Comparison of ENCODE assay signal across 30 cellular contexts in genomic region chr7:123845823-123846216, GRCh38. TPM values are rescaled to one million over a fixed set of nuclear protein-coding genes. Genes with fewer than 3 reads are reported as not detected.
DNase-seq lines count a peak whose midpoint lies in the region; ATAC-seq, FAIRE-seq and TF ChIP-seq lines count a peak whose summit lies in the region.
"Had no signal": no experiment of that assay in that cellular context is flagged by ENCODE, and none has a peak within 500 bp of the region (broad histone marks: within the 10 kb centered on the region; RNA-seq: fewer than 3 reads in every experiment).

No MANE protein-coding gene starts in this region.

- no peaks in the 10 kb centered on the region for H3K23me2 ChIP-seq in H1 (ENCODE audit: low read depth, low read length)

- no peaks in the 10 kb centered on the region for H3K9me2 ChIP-seq in SK-N-SH

- TF ChIP-seq RAD21 in SK-N-SH (IDR thresholded peaks at IDR 0.05; ENCODE audit: low read length) (no peak), H1 (IDR thresholded peaks at IDR 0.05 in 1 of 2, conservative IDR thresholded peaks at IDR 0.05 in 1 of 2; ENCODE audit: low read depth in 2 of 2, low read length in 2 of 2) (no peak)

- H3K36me3 ChIP-seq in SK-N-SH (replicated peaks in 1 of 2; ENCODE audit: control insufficient read depth in 1 of 2, insufficient read depth in 2 of 2, low read length in 1 of 2) (no peaks in the 10 kb centered on the region), H1 (ENCODE audit: control insufficient read depth in 2 of 4, insufficient read depth in 4 of 4, low read length in 3 of 4) (no peaks in the 10 kb centered on the region)

- whole genome bisulfite sequencing in SK-N-SH (ENCODE audit: low lambda C conversion rate), result 31% methylated on average over 1 of the region's 1 CpG
- WGBS in H1 (ENCODE audit: extremely low coverage in 1 of 2, insufficient coverage in 1 of 2, insufficient read length in 1 of 2, insufficient replicate concordance in 2 of 2, low coverage in 1 of 2, low lambda C conversion rate in 2 of 2, missing lambda C conversion rate in 1 of 2), 2 experiments, result 90% methylated on average over 1 of the region's 1 CpG; no CpG with 5 or more reads in 1 of the 2 experiments

- H3K18ac ChIP-seq in H1 (ENCODE audit: extremely low read depth, low read length), result no peak overlapping the region

- H3K9me3 ChIP-seq in SK-N-SH (no peaks in the 10 kb centered on the region), H1 (ENCODE audit: insufficient read depth in 2 of 2, low read depth in 1 of 2, low read length in 1 of 2) (no peaks in the 10 kb centered on the region)

- H3K23ac ChIP-seq in H1 (ENCODE audit: insufficient read length), result no peak overlapping the region

- no peak overlapping the region for H2BK15ac ChIP-seq in H1 (ENCODE audit: low read length)

- peak; percentile 11 for DNase-seq in SK-N-SH
- peak; percentile 13 for DNase-seq in NCI-H345 treated with DMSO at 0.1 percent for 48 hours (lab: John Stamatoyannopoulos, UW; ENCODE audit: unreplicated experiment)
- DNase-seq in H1 (ENCODE audit: low read depth in 1 of 2, low spot score in 2 of 2), result no peak
- no peak for DNase-seq in NK-92 treated with Interleukin-12 subunit alpha and Interleukin-12 subunit beta, amount 100 ng/mL, for 24 hours (lab: John Stamatoyannopoulos, UW)
- no peak for DNase-seq in KG1 (lab: John Stamatoyannopoulos, UW)
- DNase-seq in HTR-8/SVneo (ENCODE audit: insufficient read length, low spot score), result no peak
- no peak for DNase-seq in AG08396 (ENCODE audit: low spot score)
- DNase-seq: activated CD4-positive, CD25-positive, alpha-beta regulatory T cell; activated effector memory CD4-positive, alpha-beta T cell treated with anti-CD3 and anti-CD28 coated beads, Interleukin-2, amount 50 U/mL, for 16 hours; activated naive CD8-positive, alpha-beta T cell treated with anti-CD3 and anti-CD28 coated beads for 36 hours; activated T-cell treated with anti-CD3 and anti-CD28 coated beads, Interleukin-2, amount 50 U/mL, for 24 hours; anterior cingulate cortex; CD8-positive, alpha-beta T cell; left colon; NCI-H1092 treated with DMSO at 0.1 percent for 48 hours; NCI-H187 treated with DMSO at 0.1 percent for 48 hours; NCI-H526 treated with DMSO at 0.1 percent for 48 hours; stimulated activated naive CD4-positive, alpha-beta T cell treated with Interleukin-2 at 50 U/mL for 16 hours had no signal

- no peak overlapping the region for H2BK5ac ChIP-seq in H1 (ENCODE audit: low read depth, low read length)

- H3K27me3 ChIP-seq in SK-N-SH (ENCODE audit: insufficient read depth) (no peaks in the 10 kb centered on the region), H1 (replicated peaks in 1 of 4; ENCODE audit: control insufficient read depth in 3 of 4, extremely low read depth in 1 of 4, insufficient read depth in 3 of 4, low read length in 3 of 4) (no peaks in the 10 kb centered on the region)
- H3K27me3 ChIP-seq: hepatocyte had no signal

- no peak overlapping the region for H3K56ac ChIP-seq in H1 (replicated peaks; ENCODE audit: insufficient read length, low read depth, low read length)

- H2AFZ ChIP-seq in SK-N-SH (ENCODE audit: low read depth) (no peak overlapping the region), H1 (ENCODE audit: low read length) (0 out of 2 replicates have a peak overlapping the region, but pooled peaks have one; percentile 70)
- H2AFZ ChIP-seq: hepatocyte had no signal

- no peaks in the 10 kb centered on the region for H3F3A ChIP-seq in SK-N-SH (replicated peaks; ENCODE audit: insufficient read depth)

- H2BK20ac ChIP-seq in H1 (ENCODE audit: low read length), result no peak overlapping the region

- POLR2A ChIA-PET in SK-N-SH (lab: Yijun Ruan, JAX) (interaction anchor here (0.6 kb wide), 1 partner anchor 351 kb away, joined by 3 read pairs; no protein-coding TSS in a partner anchor), H1 (lab: Charles Lee; ENCODE audit: partially characterized antibody) (no interaction called here)

- no peak overlapping the region for H3K4ac ChIP-seq in H1 (replicated peaks; ENCODE audit: insufficient read length, low read depth, low read length)

- TF ChIP-seq POLR2A in H1 (IDR thresholded peaks at IDR 0.05; ENCODE audit: control extremely low read depth in 1 of 2, low read depth in 2 of 2, low read length in 2 of 2), result no peak

- no peak overlapping the region for H4K5ac ChIP-seq in H1 (ENCODE audit: insufficient read length, low read depth, low read length)

- TF ChIP-seq CTCF in SK-N-SH (IDR thresholded peaks at IDR 0.05) (no peak), H1 (IDR thresholded peaks at IDR 0.05; ENCODE audit: control extremely low read depth in 1 of 3, insufficient read depth in 1 of 3, low read depth in 1 of 3, low read length in 3 of 3) (no peak)

- TF ChIP-seq EP300 in SK-N-SH (IDR thresholded peaks at IDR 0.05; ENCODE audit: borderline replicate concordance in 1 of 2, low read depth in 1 of 2, low read length in 1 of 2) (no peak), H1 (IDR thresholded peaks at IDR 0.05; ENCODE audit: borderline replicate concordance in 1 of 2, low read depth in 2 of 2, low read length in 2 of 2) (no peak)

- H3K14ac ChIP-seq in H1 (ENCODE audit: insufficient read length), result no peak overlapping the region

- H3K4me2 ChIP-seq in SK-N-SH (no peak overlapping the region), H1 (ENCODE audit: insufficient read depth in 1 of 2, low read depth in 2 of 2, low read length in 2 of 2) (no peak overlapping the region)
- H3K4me2 ChIP-seq: hepatocyte had no signal

- H4K8ac ChIP-seq in H1 (ENCODE audit: extremely low read depth, insufficient read depth, low read length), result no peak overlapping the region

- no peaks in the 10 kb centered on the region for H3K79me1 ChIP-seq in H1 (ENCODE audit: low read depth, low read length)

- ATAC-seq in SK-N-SH treated with all-trans-retinoic acid at 6 μM for 48 hours, result no peak
- ATAC-seq: CD8-positive, alpha-beta T cell had no signal

- FAIRE-seq in H1 (lab: Jason Lieb, UNC) (no peak), HTR-8/SVneo (lab: Jason Lieb, UNC) (no peak)
- FAIRE-seq: A204.1, frontal cortex, TTC549 had no signal

- H2AK5ac ChIP-seq in H1 (ENCODE audit: low read depth, low read length), result no peak overlapping the region

- H2BK12ac ChIP-seq in H1 (ENCODE audit: low read depth, low read length), result no peak overlapping the region

- H3K9ac ChIP-seq in SK-N-SH (no peak overlapping the region), H1 (replicated peaks in 1 of 4; ENCODE audit: extremely low read depth in 1 of 4, low read depth in 3 of 4, low read length in 3 of 4) (no peak overlapping the region)

- H3K4me3 ChIP-seq in SK-N-SH (ENCODE audit: low read depth in 2 of 2, low read length in 1 of 2), result no peak overlapping the region
- H3K4me3 ChIP-seq in H1 (ENCODE audit: extremely low read depth in 1 of 4, insufficient read depth in 2 of 4, low read depth in 3 of 4, low read length in 4 of 4), result no peak overlapping the region
- H3K4me3 ChIP-seq: hepatocyte, SK-N-MC, skin epidermis had no signal

- no peaks in the 10 kb centered on the region for H3K79me2 ChIP-seq in SK-N-SH (ENCODE audit: insufficient read depth)
- no peaks in the 10 kb centered on the region for H3K79me2 ChIP-seq in H1 (ENCODE audit: control insufficient read depth in 1 of 2, insufficient read depth in 2 of 2, low read length in 2 of 2)
- H3K79me2 ChIP-seq: hepatocyte had no signal

- H2BK120ac ChIP-seq in H1 (replicated peaks; ENCODE audit: low read depth, low read length), result no peak overlapping the region

- CTCF ChIA-PET in SK-N-SH (lab: Yijun Ruan, JAX) (interaction anchor here (1.4 to 4.9 kb wide), 5 partner anchors 19 to 48 kb away, joined by 4 to 26 read pairs (median 8); no protein-coding TSS in a partner anchor), H1 (lab: Charles Lee; ENCODE audit: partially characterized antibody) (interaction anchor here (1.2 to 5.8 kb wide), 5 partner anchors 11 to 73 kb away, joined by 3 to 31 read pairs (median 7); no protein-coding TSS in a partner anchor)

- H4K20me1 ChIP-seq in SK-N-SH (ENCODE audit: insufficient read depth), result no peaks in the 10 kb centered on the region
- H4K20me1 ChIP-seq in H1 (replicated peaks in 1 of 2; ENCODE audit: control insufficient read depth in 1 of 2, insufficient read depth in 2 of 2, low read length in 2 of 2), result no peaks in the 10 kb centered on the region

- H4K91ac ChIP-seq in H1 (replicated peaks; ENCODE audit: insufficient read length, low read length), result no peak overlapping the region

- H3K27ac ChIP-seq in SK-N-SH (ENCODE audit: low read depth in 2 of 2, low read length in 1 of 2) (no peak overlapping the region), H1 (ENCODE audit: low read depth, low read length) (no peak overlapping the region)
- H3K27ac ChIP-seq: hepatocyte, SK-N-MC had no signal

- H3K4me1 ChIP-seq in SK-N-SH (ENCODE audit: control insufficient read depth in 1 of 2, insufficient read depth in 2 of 2, low read depth in 1 of 2, low read length in 1 of 2), result peaks cover 0 to 5% of the 10 kb centered on the region in 2 experiments; a peak in 1 of 4 replicates
- no peaks in the 10 kb centered on the region for H3K4me1 ChIP-seq in H1 (replicated peaks in 1 of 4; ENCODE audit: control insufficient read depth in 3 of 4, insufficient read depth in 4 of 4, low read length in 3 of 4)

TF ChIP-seq in H1, 55 proteins besides CTCF, POLR2A, EP300 and RAD21 (continues in another document):
- TF ChIP-seq TAF7 (optimal IDR thresholded peaks at IDR 0.05; ENCODE audit: borderline replicate concordance, low read depth, low read length) (no peak), USF2 (IDR thresholded peaks at IDR 0.05; ENCODE audit: low read length) (no peak), SUZ12 (IDR thresholded peaks at IDR 0.05; ENCODE audit: low read length) (no peak), RBBP5 (IDR thresholded peaks at IDR 0.05; ENCODE audit: borderline replicate concordance, low read depth, low read length) (no peak), KDM5A (IDR thresholded peaks at IDR 0.05; ENCODE audit: low read length) (no peak)

RNA-seq across cellular contexts. Expression of gene HYAL4, which starts 0.9 kb away (rescaled TPM):
- polyA plus RNA-seq in SK-N-SH (2012; rRNA removed) (not detected in 2 replicates), H1 (2011; rRNA removed) (not detected in 2 replicates)
- polyA plus RNA-seq in SK-N-SH (2012; cell fraction: cytosol; rRNA removed), result not detected in 2 replicates
- not detected in 2 replicates for polyA plus RNA-seq in SK-N-SH (2012; cell fraction: nucleus; rRNA removed)
- total RNA-seq in H1 (2021; fragmentation: NEBNext Ultra II Directional; extraction: Animal tissue kit (Norgen Biotek cat#: 25700)), result not detected in 2 replicates
- not detected for polyA plus RNA-seq in H1 (2011; cell fraction: cytosol; rRNA removed)
- polyA plus RNA-seq in H1 (2011; cell fraction: nucleus; rRNA removed), result not detected
- polyA plus RNA-seq in H1 (2012, experiment 1 of 2), result not detected in 4 replicates
- polyA plus RNA-seq in H1 (2012, experiment 2 of 2), result not detected
- not detected for polyA plus RNA-seq in H1 (2013, experiment 1 of 2)
- not detected for polyA plus RNA-seq in H1 (2013, experiment 2 of 2)
- not detected in 2 replicates for polyA minus RNA-seq in H1 (2011; rRNA and poly(A)+ RNA removed)
- not detected for polyA minus RNA-seq in H1 (2011; cell fraction: cytosol; rRNA and poly(A)+ RNA removed)
- polyA minus RNA-seq in H1 (2011; cell fraction: nucleus; rRNA and poly(A)+ RNA removed), result not detected
- total RNA-seq: activated naive CD8-positive, alpha-beta T cell treated with anti-CD3 and anti-CD28 coated beads for 36 hours; CD8-positive, alpha-beta T cell; frontal cortex; left colon; mucosa of gallbladder; osteoblast; temporal lobe; urinary bladder had no signal
- polyA plus RNA-seq: hepatocyte, IgD-negative memory B cell, urinary bladder had no signal

Comparison
In these comparisons a context has a peak if more than half of its experiments do, and no peak if none do; other contexts are left out.
1. DNase-seq: peak in SK-N-SH (single experiment) and NCI-H345 treated with DMSO at 0.1 percent for 48 hours (single experiment); none in H1 (0 of 2), NK-92 treated with Interleukin-12 subunit alpha and Interleukin-12 subunit beta, amount 100 ng/mL, for 24 hours (single experiment), KG1 (single experiment), HTR-8/SVneo (single experiment) and AG08396 (single experiment).